8 cellular contexts compared by ENCODE assay signal in genomic region chr7:77416621-77417371, GRCh38. TPM values are rescaled to one million over a fixed set of nuclear protein-coding genes. Genes with fewer than 3 reads are reported as not detected.
DNase-seq lines count a peak whose midpoint lies in the region; ATAC-seq, FAIRE-seq and TF ChIP-seq lines count a peak whose summit lies in the region.

No MANE protein-coding gene starts in this region.

- POLR2A ChIA-PET in activated CD4-positive, alpha-beta memory T cell treated with anti-CD3 and anti-CD28 coated beads, Interleukin-2, amount 10 ng/mL, durations not matched to agents 7 days and 5 days (lab: Charles Lee), result interaction anchor here (1.0 to 6.3 kb wide), 4 partner anchors 10 to 64 kb away, joined by 3 to 30 read pairs (median 5); no protein-coding TSS in a partner anchor

- H3K27ac ChIP-seq in hepatocyte, result peak overlapping the region; percentile 83

- H3K4me2 ChIP-seq in hepatocyte, result peak overlapping the region; percentile 98

- no peaks in the 10 kb centered on the region for H3K36me3 ChIP-seq in hepatocyte (replicated peaks; ENCODE audit: insufficient read depth, low read depth)

- no peak for TF ChIP-seq POLR2A in GM12892 (IDR thresholded peaks at IDR 0.05; ENCODE audit: low read depth, low read length)

- peaks cover 7% of the 10 kb centered on the region for H3K4me1 ChIP-seq in hepatocyte (ENCODE audit: insufficient read depth)

- DNase-seq in GM12892 (ENCODE audit: insufficient read length), result no peak
- no peak for DNase-seq in activated CD4-positive, alpha-beta memory T cell treated with anti-CD3 and anti-CD28 coated beads, Interleukin-2, amount 10 ng/mL, durations not matched to agents 7 days and 5 days
- no peak for DNase-seq in hepatocyte (ENCODE audit: low spot score)
- DNase-seq in stimulated activated effector memory CD8-positive, alpha-beta T cell treated with anti-CD3 and anti-CD28 coated beads, Interleukin-12 subunit alpha, Interleukin-12 subunit beta, amount 100 ng/mL, for 72 hours (ENCODE audit: low spot score in 2 of 2), result no peak
- no peak for DNase-seq in hepatic stellate cell (ENCODE audit: low spot score)
- no peak for DNase-seq in AG20443 (ENCODE audit: low spot score)

- H4K20me1 ChIP-seq in hepatocyte (ENCODE audit: insufficient read depth, poor library complexity, severe bottlenecking), result no peaks in the 10 kb centered on the region

- peak overlapping the region; percentile 78 for H2AFZ ChIP-seq in hepatocyte

- no peaks in the 10 kb centered on the region for H3K9me3 Mint-ChIP-seq in activated CD4-positive, alpha-beta memory T cell treated with anti-CD3 and anti-CD28 coated beads, Interleukin-2, amount 10 ng/mL, durations not matched to agents 7 days and 5 days
- no peaks in the 10 kb centered on the region for H3K9me3 Mint-ChIP-seq in stimulated activated effector memory CD8-positive, alpha-beta T cell treated with anti-CD3 and anti-CD28 coated beads, Interleukin-12 subunit alpha, Interleukin-12 subunit beta, amount 100 ng/mL, for 72 hours

- no peaks in the 10 kb centered on the region for H3K36me3 Mint-ChIP-seq in activated CD4-positive, alpha-beta memory T cell treated with anti-CD3 and anti-CD28 coated beads, Interleukin-2, amount 10 ng/mL, durations not matched to agents 7 days and 5 days (ENCODE audit: low read depth)
- no peaks in the 10 kb centered on the region for H3K36me3 Mint-ChIP-seq in stimulated activated effector memory CD8-positive, alpha-beta T cell treated with anti-CD3 and anti-CD28 coated beads, Interleukin-12 subunit alpha, Interleukin-12 subunit beta, amount 100 ng/mL, for 72 hours

- peak; percentile 86 for FAIRE-seq in GM12892 (lab: Jason Lieb, UNC)

- no peaks in the 10 kb centered on the region for H3K9me2 ChIP-seq in hepatocyte (replicated peaks; ENCODE audit: insufficient read depth)

- WGBS in hepatocyte (ENCODE audit: low lambda C conversion rate, missing lambda C conversion rate), result 54% methylated on average over 20 of the region's 20 CpGs

- H3K79me2 ChIP-seq in hepatocyte, result peaks cover 15% of the 10 kb centered on the region

- H3K9me3 ChIP-seq in hepatocyte (ENCODE audit: low read depth), result no peaks in the 10 kb centered on the region

- H3K27me3 ChIP-seq in hepatocyte, result peaks cover 10% of the 10 kb centered on the region

- peak; percentile 0 for TF ChIP-seq CTCF in hepatocyte (IDR thresholded peaks at IDR 0.05; ENCODE audit: poor library complexity)

- H3K4me3 Mint-ChIP-seq in activated CD4-positive, alpha-beta memory T cell treated with anti-CD3 and anti-CD28 coated beads, Interleukin-2, amount 10 ng/mL, durations not matched to agents 7 days and 5 days, result peak overlapping the region; percentile 68
- H3K4me3 Mint-ChIP-seq in stimulated activated effector memory CD8-positive, alpha-beta T cell treated with anti-CD3 and anti-CD28 coated beads, Interleukin-12 subunit alpha, Interleukin-12 subunit beta, amount 100 ng/mL, for 72 hours, result peak overlapping the region; percentile 66

- ATAC-seq in HG02943 (IDR thresholded peaks at IDR 0.05; ENCODE audit: low read depth, unreplicated experiment), result peak; percentile 21
- no peak for ATAC-seq in stimulated activated effector memory CD8-positive, alpha-beta T cell treated with anti-CD3 and anti-CD28 coated beads, Interleukin-12 subunit alpha, Interleukin-12 subunit beta, amount 100 ng/mL, for 72 hours
- ATAC-seq in GM19452 (IDR thresholded peaks at IDR 0.05; ENCODE audit: unreplicated experiment), result no peak

- peak overlapping the region; percentile 80 for H3K4me3 ChIP-seq in hepatocyte

- H3K27me3 Mint-ChIP-seq in activated CD4-positive, alpha-beta memory T cell treated with anti-CD3 and anti-CD28 coated beads, Interleukin-2, amount 10 ng/mL, durations not matched to agents 7 days and 5 days, result peaks cover 19% of the 10 kb centered on the region

- peaks cover 30% of the 10 kb centered on the region for H3K4me1 Mint-ChIP-seq in activated CD4-positive, alpha-beta memory T cell treated with anti-CD3 and anti-CD28 coated beads, Interleukin-2, amount 10 ng/mL, durations not matched to agents 7 days and 5 days
- H3K4me1 Mint-ChIP-seq in stimulated activated effector memory CD8-positive, alpha-beta T cell treated with anti-CD3 and anti-CD28 coated beads, Interleukin-12 subunit alpha, Interleukin-12 subunit beta, amount 100 ng/mL, for 72 hours, result peaks cover 29% of the 10 kb centered on the region

- CTCF ChIA-PET in activated CD4-positive, alpha-beta memory T cell treated with anti-CD3 and anti-CD28 coated beads, Interleukin-2, amount 10 ng/mL, durations not matched to agents 7 days and 5 days (lab: Charles Lee), result no interaction called here

- peak overlapping the region; percentile 18 for H3K27ac Mint-ChIP-seq in activated CD4-positive, alpha-beta memory T cell treated with anti-CD3 and anti-CD28 coated beads, Interleukin-2, amount 10 ng/mL, durations not matched to agents 7 days and 5 days
- peak overlapping the region; percentile 43 for H3K27ac Mint-ChIP-seq in stimulated activated effector memory CD8-positive, alpha-beta T cell treated with anti-CD3 and anti-CD28 coated beads, Interleukin-12 subunit alpha, Interleukin-12 subunit beta, amount 100 ng/mL, for 72 hours

RNA-seq across cellular contexts. Expression of gene GSAP, which starts 0.6 kb away (rescaled TPM):
- polyA plus RNA-seq in GM12892 (2012; ENCODE audit: missing spikeins), result 10.1 TPM
- 1 to 10 TPM; 5.9 to 6.6 TPM for total RNA-seq in activated CD4-positive, alpha-beta memory T cell treated with anti-CD3 and anti-CD28 coated beads, Interleukin-2, amount 10 ng/mL, durations not matched to agents 7 days and 5 days
- total RNA-seq in hepatocyte, result 11.1 and 16.3 TPM in 2 replicates
- 9.3 and 9.9 TPM in 2 replicates for polyA plus RNA-seq in hepatocyte
